In the genomic region with DNA sequence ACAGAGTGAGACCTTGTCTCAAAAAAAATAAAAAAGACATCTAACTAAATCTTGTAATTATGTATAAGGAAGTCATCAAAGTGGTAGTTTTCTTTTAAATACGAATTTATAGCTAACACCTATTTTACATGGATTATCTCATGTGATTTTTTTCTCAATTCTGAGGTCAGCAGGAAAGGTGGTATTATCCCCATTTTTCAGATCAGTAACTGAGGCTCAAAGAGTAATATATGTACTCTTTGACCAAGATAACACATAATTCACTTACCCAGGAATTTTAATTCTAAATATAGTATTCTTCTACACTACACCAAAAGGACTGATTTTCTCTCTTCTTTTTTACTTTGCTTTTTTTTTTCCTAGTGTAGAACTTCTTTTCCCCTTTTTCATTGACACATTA, we compare ENCODE assay signal across 1 cellular context.
TF ChIP-seq lines count a peak whose summit lies in the region.

No MANE protein-coding gene starts in this region.

TF ChIP-seq in HepG2, 621 proteins besides CTCF, POLR2A, EP300 and RAD21:
- TF ChIP-seq, protein P1, sequence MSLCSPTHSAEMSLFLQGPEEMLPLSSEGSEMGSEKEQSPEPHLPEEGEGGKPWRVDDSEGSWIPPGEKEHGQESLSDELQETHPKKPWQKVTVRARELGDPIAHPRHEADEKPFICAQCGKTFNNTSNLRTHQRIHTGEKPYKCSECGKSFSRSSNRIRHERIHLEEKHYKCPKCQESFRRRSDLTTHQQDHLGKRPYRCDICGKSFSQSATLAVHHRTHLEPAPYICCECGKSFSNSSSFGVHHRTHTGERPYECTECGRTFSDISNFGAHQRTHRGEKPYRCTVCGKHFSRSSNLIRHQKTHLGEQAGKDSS (CRISPR knock-in tag; IDR thresholded peaks at IDR 0.05; ENCODE audit: borderline replicate concordance, low read depth), result no peak
- TF ChIP-seq ZNF629 (CRISPR knock-in tag; conservative IDR thresholded peaks at IDR 0.05), result peak; percentile 38; the same call in 1 of the 2 replicates
